ENCODE assay signal across 8 cellular contexts in genomic region chr1:202967684-202968281, GRCh38. TPM values are rescaled to one million over a fixed set of nuclear protein-coding genes. Genes with fewer than 3 reads are reported as not detected.
DNase-seq lines count a peak whose midpoint lies in the region; ATAC-seq, FAIRE-seq and TF ChIP-seq lines count a peak whose summit lies in the region.

No MANE protein-coding gene starts in this region.

- CTCF ChIA-PET in IMR-90 (lab: Yijun Ruan, JAX) (interaction anchor here (1.1 kb wide), 1 partner anchor 25 kb away, joined by 3 read pairs; no protein-coding TSS in a partner anchor), activated B cell treated with CpG ODN at 0.5 μM for 24 hours (lab: Charles Lee) (interaction anchor here (0.6 to 1.2 kb wide), 3 partner anchors 30 to 80 kb away, joined by 3 to 8 read pairs (median 3); partner anchors contain the start of gene KLHL12)

- POLR2A ChIA-PET in IMR-90 (lab: Charles Lee; ENCODE audit: unreplicated experiment) (no interaction called here), activated B cell treated with CpG ODN at 0.5 μM for 24 hours (lab: Charles Lee) (interaction anchor here (0.7 to 2.5 kb wide), 9 partner anchors 8 to 1013 kb away, joined by 3 to 37 read pairs (median 4); partner anchors contain the start of genes ADIPOR1, RABIF and TMEM183A)

- peaks cover 8% of the 10 kb centered on the region for H3K27me3 ChIP-seq in IMR-90 (ENCODE audit: control insufficient read depth, insufficient read depth, low read length)
- H3K27me3 ChIP-seq in foreskin keratinocyte: no peaks in the 10 kb centered on the region
- no peaks in the 10 kb centered on the region for H3K27me3 ChIP-seq in pancreas

- intact Hi-C loops in IMR-90 (cut with micrococcal nuclease) (no loop called here), activated B cell treated with CpG ODN at 0.5 μM for 24 hours (cut with micrococcal nuclease) (loop anchor here (1.0 to 5.0 kb wide), 7 partner anchors 9 to 895 kb away; partner anchors contain the start of genes ADIPOR1, PPFIA4, SNRPE and TMEM183A), pancreas (cut with DNase I) (no loop called here)

- peak overlapping the region; percentile 94 for H3K4me2 ChIP-seq in IMR-90 (ENCODE audit: low read depth, low read length)

- peak overlapping the region; percentile 2; the same call in 1 of the 2 replicates for H4K91ac ChIP-seq in IMR-90 (ENCODE audit: insufficient read depth, low read depth, low read length)

- in situ Hi-C loops in IMR-90 (cut with MboI; ENCODE audit: low sequenced_read_pairs): no loop called here

- H2AK5ac ChIP-seq in IMR-90 (ENCODE audit: low read depth, low read length): peak overlapping the region; percentile 11; the same call in 1 of the 2 replicates

- no peak overlapping the region for H2BK15ac ChIP-seq in IMR-90 (ENCODE audit: low read depth, low read length)

- H2BK120ac ChIP-seq in IMR-90 (ENCODE audit: low read depth, low read length): no peak overlapping the region

- peaks cover 12 to 21% of the 10 kb centered on the region in 2 experiments for H3K79me1 ChIP-seq in IMR-90 (ENCODE audit: low read depth in 1 of 2, low read length in 2 of 2)

- H4K20me1 ChIP-seq in IMR-90 (ENCODE audit: insufficient read depth, low read length): no peaks in the 10 kb centered on the region

- no CpG with 5 or more reads among the region's 21 CpGs for WGBS in IMR-90 (ENCODE audit: extremely low coverage in 2 of 2, insufficient read length in 1 of 2), 2 experiments
- WGBS in pancreas, 2 donors: 4 to 7% methylated on average over 21 of the region's 21 CpGs

- H2AK9ac ChIP-seq in IMR-90 (replicated peaks; ENCODE audit: low read depth, low read length, poor library complexity): no peak overlapping the region

- no peak overlapping the region for H2BK20ac ChIP-seq in IMR-90 (ENCODE audit: low read depth, low read length)

- no peak for TF ChIP-seq RAD21 in IMR-90 (IDR thresholded peaks at IDR 0.05; ENCODE audit: low read length)

- no peak overlapping the region for H3K56ac ChIP-seq in IMR-90 (ENCODE audit: extremely low read depth, insufficient read depth, low read length)

- TF ChIP-seq CTCF in AG10803 (conservative IDR thresholded peaks at IDR 0.05; ENCODE audit: low read length): no peak
- no peak for TF ChIP-seq CTCF in IMR-90 (conservative IDR thresholded peaks at IDR 0.05; ENCODE audit: low read depth, low read length)
- TF ChIP-seq CTCF in activated B cell treated with CpG ODN at 0.5 μM for 24 hours (IDR thresholded peaks at IDR 0.05): no peak
- no peak for TF ChIP-seq CTCF in foreskin keratinocyte (conservative IDR thresholded peaks at IDR 0.05)
- TF ChIP-seq CTCF in pancreas (IDR thresholded peaks at IDR 0.05): no peak

- H3K4me1 Mint-ChIP-seq in activated B cell treated with CpG ODN at 0.5 μM for 24 hours: peaks cover 45% of the 10 kb centered on the region

- H4K5ac ChIP-seq in IMR-90 (ENCODE audit: low read depth, low read length): 0 out of 2 replicates have a peak overlapping the region, but pooled peaks have one; percentile 21

- ATAC-seq in GM18502 (IDR thresholded peaks at IDR 0.05; ENCODE audit: poor library complexity, unreplicated experiment): peak; percentile 13
- ATAC-seq in IMR-90 (ENCODE audit: low read depth): peak; percentile 2
- peak; percentile 2 for ATAC-seq in activated B cell treated with CpG ODN at 0.5 μM for 24 hours (ENCODE audit: low read depth)
- ATAC-seq in foreskin keratinocyte: no peak
- peak; percentile 20 to 49 (median 31) for ATAC-seq in pancreas
- ATAC-seq in HG03108 (IDR thresholded peaks at IDR 0.05; ENCODE audit: unreplicated experiment): no peak

- H3K27me3 Mint-ChIP-seq in activated B cell treated with CpG ODN at 0.5 μM for 24 hours: no peaks in the 10 kb centered on the region

- H3K23ac ChIP-seq in IMR-90 (ENCODE audit: low read depth, low read length): peak overlapping the region; percentile 11; the same call in 1 of the 2 replicates

- H3K4me3 Mint-ChIP-seq in activated B cell treated with CpG ODN at 0.5 μM for 24 hours: peak overlapping the region; percentile 89

- H3K4me3 ChIP-seq in AG10803 (ENCODE audit: low read length): peak overlapping the region; percentile 64
- peak overlapping the region; percentile 59 for H3K4me3 ChIP-seq in IMR-90 (ENCODE audit: insufficient read depth, low read depth, low read length)
- peak overlapping the region; percentile 30 to 89 (median 82) for H3K4me3 ChIP-seq in pancreas

- H3K9me1 ChIP-seq in IMR-90 (ENCODE audit: insufficient read depth, low read length): peaks cover 17% of the 10 kb centered on the region

- H3K4ac ChIP-seq in IMR-90 (ENCODE audit: low read depth, low read length): peak overlapping the region; percentile 28; the same call in 1 of the 2 replicates

- H3K27ac Mint-ChIP-seq in activated B cell treated with CpG ODN at 0.5 μM for 24 hours: peak overlapping the region; percentile 88

- peaks cover 23% of the 10 kb centered on the region for H3K36me3 Mint-ChIP-seq in activated B cell treated with CpG ODN at 0.5 μM for 24 hours (ENCODE audit: low read depth)

- no peak for TF ChIP-seq POLR2A in IMR-90 (IDR thresholded peaks at IDR 0.05; ENCODE audit: low read depth, low read length)

- no peak overlapping the region for H3K18ac ChIP-seq in IMR-90 (ENCODE audit: low read depth, low read length)

- no peak for DNase-seq in AG10803 (ENCODE audit: low read depth)
- DNase-seq in IMR-90: no peak
- DNase-seq in activated B cell treated with CpG ODN at 0.5 μM for 24 hours: no peak
- no peak for DNase-seq in foreskin keratinocyte
- peak in 1 of 6 donors; percentile 20 for DNase-seq in pancreas
- DNase-seq in NCI-H128 (lab: John Stamatoyannopoulos, UW; ENCODE audit: unreplicated experiment): no peak

- H3K36me3 ChIP-seq in IMR-90 (ENCODE audit: control insufficient read depth, insufficient read depth, low read length): peaks cover 2% of the 10 kb centered on the region
- no peaks in the 10 kb centered on the region for H3K36me3 ChIP-seq in pancreas

- H3K4me1 ChIP-seq in IMR-90 (ENCODE audit: control insufficient read depth, insufficient read depth, low read length) (peaks cover 9% of the 10 kb centered on the region), foreskin keratinocyte (peaks cover 18% of the 10 kb centered on the region), pancreas (peaks cover 0 to 20% (median 9%) of the 10 kb centered on the region in 3 donors)

- H2AFZ ChIP-seq in IMR-90 (replicated peaks; ENCODE audit: low read length, poor library complexity): peak overlapping the region; percentile 89

- H3K14ac ChIP-seq in IMR-90 (replicated peaks; ENCODE audit: low read depth, low read length): peak overlapping the region; percentile 3

- H3K9me3 ChIP-seq in IMR-90 (ENCODE audit: control insufficient read depth, insufficient read depth, low read length) (no peaks in the 10 kb centered on the region), pancreas (no peaks in the 10 kb centered on the region)

- dilution Hi-C loops in IMR-90 (cut with HindIII; ENCODE audit: low sequenced_read_pairs, unreplicated experiment): no loop called here

- no peaks in the 10 kb centered on the region for H3K9me3 Mint-ChIP-seq in activated B cell treated with CpG ODN at 0.5 μM for 24 hours

- peak overlapping the region; percentile 27 to 41; a peak in 3 of 4 replicates for H4K8ac ChIP-seq in IMR-90 (ENCODE audit: low read depth in 2 of 2, low read length in 2 of 2)

- peak overlapping the region; percentile 15; the same call in 1 of the 2 replicates for H3K27ac ChIP-seq in IMR-90 (ENCODE audit: insufficient read depth, low read length)
- H3K27ac ChIP-seq in foreskin keratinocyte: peak overlapping the region; percentile 42
- H3K27ac ChIP-seq in pancreas: peak overlapping the region in 3 of 4 donors; percentile 36 to 79 (median 79)

- BruUV-seq in IMR-90 (replicated peaks; lab: Mats Ljungman, UMichigan): no TSS peak

- H2BK5ac ChIP-seq in IMR-90 (ENCODE audit: low read depth, low read length, poor library complexity, severe bottlenecking): no peak overlapping the region

- H3K9ac ChIP-seq in IMR-90 (ENCODE audit: low read depth, low read length): peak overlapping the region; percentile 71

- no peak for FAIRE-seq in pancreas (lab: Jason Lieb, UNC)

RNA-seq across cellular contexts. Expression of gene CYB5R1, which starts 0.7 kb away (rescaled TPM):
- total RNA-seq in IMR-90 (2012; rRNA removed) (38.6 and 45.0 TPM in 2 replicates), activated B cell treated with CpG ODN at 0.5 μM for 24 hours (30.8 and 32.4 TPM in 2 replicates), foreskin keratinocyte (75.7 and 76.8 TPM in 2 replicates), pancreas (10 to 100 TPM; 28.4 to 35.3 (median 33.1) TPM)
- polyA plus RNA-seq in IMR-90 (2012; rRNA removed) (45.7 and 45.9 TPM in 2 replicates), foreskin keratinocyte (70.9 and 74.5 TPM in 2 replicates), pancreas (10 to 100 TPM; 19.4 to 46.8 TPM)
- 34.1 and 36.3 TPM in 2 replicates for polyA plus RNA-seq in IMR-90 (2012; cell fraction: cytosol; rRNA removed)
- 40.4 and 55.5 TPM in 2 replicates for polyA plus RNA-seq in IMR-90 (2012; cell fraction: nucleus; rRNA removed; ENCODE audit: low replicate concordance)

RNA-seq across cellular contexts. Expression of gene ADIPOR1, which starts 9.7 kb away (rescaled TPM):
- total RNA-seq in IMR-90 (2012; rRNA removed) (83.9 and 92.5 TPM in 2 replicates), activated B cell treated with CpG ODN at 0.5 μM for 24 hours (44.4 and 45.0 TPM in 2 replicates), foreskin keratinocyte (125 and 127 TPM in 2 replicates), pancreas (10 to 100 TPM; 34.2 to 52.2 (median 49.5) TPM)
- polyA plus RNA-seq in IMR-90 (2012; rRNA removed) (80.4 and 82.7 TPM in 2 replicates), foreskin keratinocyte (85.2 and 100.0 TPM in 2 replicates), pancreas (10 to 100 TPM; 27.9 to 45.6 TPM)
- 56.1 and 61.2 TPM in 2 replicates for polyA plus RNA-seq in IMR-90 (2012; cell fraction: cytosol; rRNA removed)
- 21.5 and 56.6 TPM in 2 replicates for polyA plus RNA-seq in IMR-90 (2012; cell fraction: nucleus; rRNA removed; ENCODE audit: low replicate concordance)

RNA-seq across cellular contexts. Expression of gene TMEM183A, which starts 39.4 kb away (rescaled TPM):
- 63.1 and 68.0 TPM in 2 replicates for total RNA-seq in IMR-90 (2012; rRNA removed)
- polyA plus RNA-seq in IMR-90 (2012; rRNA removed): 52.8 and 56.8 TPM in 2 replicates
- 20.7 and 41.4 TPM in 2 replicates for polyA plus RNA-seq in IMR-90 (2012; cell fraction: cytosol; rRNA removed)
- 38.3 and 88.4 TPM in 2 replicates for polyA plus RNA-seq in IMR-90 (2012; cell fraction: nucleus; rRNA removed; ENCODE audit: low replicate concordance)
- 62.5 and 70.6 TPM in 2 replicates for total RNA-seq in activated B cell treated with CpG ODN at 0.5 μM for 24 hours
- 66.7 and 67.8 TPM in 2 replicates for total RNA-seq in foreskin keratinocyte
- polyA plus RNA-seq in foreskin keratinocyte: 40.3 and 48.3 TPM in 2 replicates
- total RNA-seq in pancreas: 10 to 100 TPM; 24.3 to 38.7 (median 30.6) TPM
- polyA plus RNA-seq in pancreas: 10 to 100 TPM; 16.6 to 33.1 TPM

RNA-seq across cellular contexts. Expression of gene KLHL12, which starts 40.7 kb away (rescaled TPM):
- total RNA-seq in IMR-90 (2012; rRNA removed) (33.6 and 38.4 TPM in 2 replicates), activated B cell treated with CpG ODN at 0.5 μM for 24 hours (30.4 and 30.8 TPM in 2 replicates), foreskin keratinocyte (24.8 and 25.7 TPM in 2 replicates), pancreas (10 to 100 TPM; 10.2 to 17.8 (median 11.7) TPM)
- polyA plus RNA-seq in IMR-90 (2012; rRNA removed) (14.3 and 17.2 TPM in 2 replicates), foreskin keratinocyte (13.9 TPM in 2 replicates), pancreas (10 to 100 TPM in 1 of 2 donors, 1 to 10 TPM in 1; 8.2 to 13.4 TPM)
- 6.9 and 10.7 TPM in 2 replicates for polyA plus RNA-seq in IMR-90 (2012; cell fraction: cytosol; rRNA removed)
- 10.2 and 40.0 TPM in 2 replicates for polyA plus RNA-seq in IMR-90 (2012; cell fraction: nucleus; rRNA removed; ENCODE audit: low replicate concordance)

RNA-seq across cellular contexts. Expression of gene PPFIA4, which starts 58.5 kb away (rescaled TPM):
- 3.6 and 5.4 TPM in 2 replicates for total RNA-seq in IMR-90 (2012; rRNA removed)
- polyA plus RNA-seq in IMR-90 (2012; rRNA removed): 13.7 and 14.3 TPM in 2 replicates
- 6.1 and 8.4 TPM in 2 replicates for polyA plus RNA-seq in IMR-90 (2012; cell fraction: cytosol; rRNA removed)
- 166 and 173 TPM in 2 replicates for polyA plus RNA-seq in IMR-90 (2012; cell fraction: nucleus; rRNA removed; ENCODE audit: low replicate concordance)
- total RNA-seq in activated B cell treated with CpG ODN at 0.5 μM for 24 hours: 0.12 and 0.29 TPM in 2 replicates
- 0.25 and 0.99 TPM in 2 replicates for total RNA-seq in foreskin keratinocyte
- 0.11 and 0.12 TPM in 2 replicates for polyA plus RNA-seq in foreskin keratinocyte
- total RNA-seq in pancreas: under 1 TPM; 0.09 to 0.53 (median 0.34) TPM
- under 1 TPM; 0.30 to 0.82 TPM for polyA plus RNA-seq in pancreas

Comparison
In these comparisons a context has a peak if more than half of its experiments do, and no peak if none do; other contexts are left out.
1. ATAC-seq: peak in GM18502 (single experiment), IMR-90 (single experiment), activated B cell treated with CpG ODN at 0.5 μM for 24 hours (single experiment) and pancreas (4 of 4); none in foreskin keratinocyte (single experiment) and HG03108 (single experiment).
2. H3K27ac ChIP-seq: peak in every context shown above with its lines; median percentile 79 in pancreas; 42 in foreskin keratinocyte; 15 in IMR-90.
3. Peak in every context shown above with its lines, with median percentiles within 50 percentile points of each other: H3K4me3 ChIP-seq.